21 cellular contexts compared by ENCODE assay signal in the genomic region with DNA sequence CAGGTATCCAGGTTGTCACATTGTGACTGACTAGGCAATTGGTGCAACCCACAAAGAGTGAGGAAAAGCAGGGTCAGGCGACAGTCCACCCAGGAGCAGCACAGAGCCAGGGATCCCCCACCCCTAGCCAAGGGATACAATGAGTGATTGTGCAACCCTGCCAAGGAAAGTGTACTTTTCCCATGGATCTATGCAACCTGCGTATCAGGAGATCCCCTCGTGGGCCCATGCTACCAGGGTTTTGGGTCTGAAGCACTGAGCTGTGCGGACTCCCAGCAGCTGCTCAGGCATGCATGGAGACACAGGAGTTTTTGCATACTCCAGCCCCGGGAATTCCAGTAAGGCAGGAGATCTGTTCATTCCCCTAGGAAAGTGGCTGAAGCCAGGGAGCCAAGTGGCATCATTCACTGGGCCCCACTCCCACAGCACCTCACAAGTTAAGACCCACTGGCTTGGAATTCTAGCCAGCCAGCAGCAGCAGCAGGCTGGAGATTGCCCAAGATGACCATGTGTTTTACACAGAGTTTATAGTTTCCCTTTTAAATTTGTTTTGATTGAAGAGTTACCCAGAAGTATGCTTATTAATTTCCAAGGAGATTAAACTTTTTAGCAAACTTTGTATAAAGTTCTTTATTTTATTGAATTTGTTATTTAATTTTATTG.
DNase-seq lines count a peak whose midpoint lies in the region; ATAC-seq, FAIRE-seq and TF ChIP-seq lines count a peak whose summit lies in the region.
"Had no signal": no experiment of that assay in that cellular context is flagged by ENCODE, and none has a peak within 500 bp of the region (broad histone marks: within the 10 kb centered on the region; RNA-seq: fewer than 3 reads in every experiment).

No MANE protein-coding gene starts in this region.

- no peak overlapping the region for H2AFZ ChIP-seq in HepG2 (ENCODE audit: low read length)

- in situ Hi-C loops in HepG2 (cut with HindIII; ENCODE audit: extremely low pct_ligation_motif_present, low pct_unique_long_range_greater_than_20kb): no loop called here

- H3K4me1 ChIP-seq in HepG2 (ENCODE audit: insufficient read depth, low read length) (peaks cover 23% of the 10 kb centered on the region), right lobe of liver (no peaks in the 10 kb centered on the region), endodermal cell (ENCODE audit: control insufficient read depth, insufficient read depth, low read length) (no peaks in the 10 kb centered on the region), uterus (no peaks in the 10 kb centered on the region)
- H3K4me1 ChIP-seq: upper lobe of left lung had no signal

- CTCF ChIA-PET in HepG2 (lab: Yijun Ruan, JAX; ENCODE audit: low intra/inter-chr PET ratio, low total read pairs): no interaction called here

- H3K9me3 ChIP-seq in HepG2 (ENCODE audit: low read length) (no peaks in the 10 kb centered on the region), right lobe of liver (no peaks in the 10 kb centered on the region), endodermal cell (ENCODE audit: control insufficient read depth, low read length) (no peaks in the 10 kb centered on the region), uterus (no peaks in the 10 kb centered on the region)
- H3K9me3 ChIP-seq: upper lobe of left lung had no signal

- no peak overlapping the region for H3K27ac Mint-ChIP-seq in endodermal cell
- H3K27ac Mint-ChIP-seq: activated CD8-positive, alpha-beta T cell treated with anti-CD3 and anti-CD28 coated beads, Interleukin-2, amount 10 ng/mL, durations not matched to agents 7 days and 5 days; activated naive CD8-positive, alpha-beta T cell treated with anti-CD3 and anti-CD28 coated beads for 36 hours; CD4-positive, CD25-positive, alpha-beta regulatory T cell; stimulated activated naive CD8-positive, alpha-beta T cell treated with anti-CD3 and anti-CD28 coated beads, Interleukin-15, Interleukin-2, amounts not matched to agents 100 ng/mL and 50 ng/mL, for 24 hours; T-cell had no signal

- H3K4me3 ChIP-seq in HepG2 (replicated peaks in 1 of 3; ENCODE audit: insufficient read depth in 1 of 3, low read depth in 2 of 3, low read length in 3 of 3): peak overlapping the region in 1 of 3 experiments; percentile 2; a peak in 1 of 6 replicates
- no peak overlapping the region for H3K4me3 ChIP-seq in right lobe of liver
- no peak overlapping the region for H3K4me3 ChIP-seq in endodermal cell (ENCODE audit: low read length)
- H3K4me3 ChIP-seq in uterus: no peak overlapping the region
- H3K4me3 ChIP-seq: upper lobe of left lung had no signal

- no peaks in the 10 kb centered on the region for H3K36me3 Mint-ChIP-seq in endodermal cell (ENCODE audit: low read depth)

- TF ChIP-seq EP300 in HepG2 (IDR thresholded peaks at IDR 0.05; ENCODE audit: low read depth in 2 of 2, low read length in 2 of 2) (no peak), HepG2 (CRISPR knock-in tag; IDR thresholded peaks at IDR 0.05; ENCODE audit: borderline replicate concordance) (no peak)

- POLR2A ChIA-PET in HepG2 (lab: Yijun Ruan, JAX): no interaction called here

- H3K4me1 Mint-ChIP-seq in endodermal cell: peaks cover 11% of the 10 kb centered on the region

- no peaks in the 10 kb centered on the region for H4K20me1 ChIP-seq in HepG2 (ENCODE audit: insufficient read depth, low read length)

- intact Hi-C loops in HepG2 (cut with micrococcal nuclease; ENCODE audit: unreplicated experiment) (loop anchor here (2.0 kb wide), 1 partner anchor 28 kb away; a partner anchor contains a TSS), right lobe of liver (cut with DNase I) (no loop called here), uterus (cut with DNase I; ENCODE audit: low total_unique reads) (no loop called here)

- FAIRE-seq in HepG2 (lab: Jason Lieb, UNC): peak; percentile 52
- FAIRE-seq: keratinocyte had no signal

- TF ChIP-seq RAD21 in HepG2 (CRISPR knock-in tag; IDR thresholded peaks at IDR 0.05): no peak

- H3K27me3 ChIP-seq in HepG2 (ENCODE audit: control insufficient read depth in 1 of 2, insufficient read depth in 2 of 2, low read length in 2 of 2) (no peaks in the 10 kb centered on the region), right lobe of liver (no peaks in the 10 kb centered on the region), endodermal cell (ENCODE audit: control insufficient read depth, insufficient read depth, low read length, poor library complexity, severe bottlenecking) (no peaks in the 10 kb centered on the region), uterus (no peaks in the 10 kb centered on the region)
- H3K27me3 ChIP-seq: brain microvascular endothelial cell, upper lobe of left lung had no signal

- H3K9me3 Mint-ChIP-seq in endodermal cell: no peaks in the 10 kb centered on the region
- H3K9me3 Mint-ChIP-seq: activated naive CD8-positive, alpha-beta T cell treated with anti-CD3 and anti-CD28 coated beads for 36 hours; activated T-cell treated with anti-CD3 and anti-CD28 coated beads, Interleukin-2, amount 50 U/mL, for 4 hours; stimulated activated naive CD8-positive, alpha-beta T cell treated with anti-CD3 and anti-CD28 coated beads, Interleukin-15, Interleukin-2, amounts not matched to agents 100 ng/mL and 50 ng/mL, for 24 hours had no signal

- H3K27ac ChIP-seq in HepG2 (ENCODE audit: extremely low read length, insufficient read depth, low read length): peak overlapping the region; percentile 45
- no peak overlapping the region for H3K27ac ChIP-seq in right lobe of liver
- H3K27ac ChIP-seq in endodermal cell (ENCODE audit: low read depth, low read length): no peak overlapping the region
- H3K27ac ChIP-seq in uterus: peak overlapping the region; percentile 68 to 78
- H3K27ac ChIP-seq: brain microvascular endothelial cell, upper lobe of left lung had no signal

- no peaks in the 10 kb centered on the region for H3K79me2 ChIP-seq in HepG2 (ENCODE audit: insufficient read depth, low read length)

- no peak overlapping the region for H3K4me3 Mint-ChIP-seq in endodermal cell
- H3K4me3 Mint-ChIP-seq: activated CD8-positive, alpha-beta T cell treated with anti-CD3 and anti-CD28 coated beads, Interleukin-2, amount 10 ng/mL, durations not matched to agents 7 days and 5 days; activated naive CD8-positive, alpha-beta T cell treated with anti-CD3 and anti-CD28 coated beads for 36 hours; activated T-cell treated with anti-CD3 and anti-CD28 coated beads, Interleukin-2, amount 50 U/mL, for 4 hours; CD4-positive, CD25-positive, alpha-beta regulatory T cell; stimulated activated naive CD8-positive, alpha-beta T cell treated with anti-CD3 and anti-CD28 coated beads, Interleukin-15, Interleukin-2, amounts not matched to agents 100 ng/mL and 50 ng/mL, for 24 hours; T-cell had no signal

- DNase-seq in HepG2 (ENCODE audit: low spot score) (peak; percentile 53), right lobe of liver (no peak), endodermal cell (peak; percentile 61), kidney glomerular epithelial cell (lab: John Stamatoyannopoulos, UW) (peak; percentile 22), uterus (peak in 1 of 2 donors; percentile 20), A172 (ENCODE audit: low spot score) (no peak), SW 1271 (lab: John Stamatoyannopoulos, UW) (no peak)
- no peak for DNase-seq in activated CD4-positive, alpha-beta T cell treated with anti-CD3 and anti-CD28 coated beads, Interleukin-2, amount 50 U/mL, for 4 hours
- DNase-seq: activated CD8-positive, alpha-beta T cell treated with anti-CD3 and anti-CD28 coated beads, Interleukin-2, amount 10 ng/mL, durations not matched to agents 7 days and 5 days; activated naive CD8-positive, alpha-beta T cell treated with anti-CD3 and anti-CD28 coated beads for 36 hours; activated T-cell treated with anti-CD3 and anti-CD28 coated beads, Interleukin-2, amount 50 U/mL, for 4 hours; brain microvascular endothelial cell; CD4-positive, CD25-positive, alpha-beta regulatory T cell; DMS53; erythroblast; NCI-H2081; NCI-H524; T-cell; upper lobe of left lung had no signal

- no peak for TF ChIP-seq CTCF in HepG2 (CRISPR knock-in tag; IDR thresholded peaks at IDR 0.05)
- no peak for TF ChIP-seq CTCF in right lobe of liver (IDR thresholded peaks at IDR 0.05)
- no peak for TF ChIP-seq CTCF in endodermal cell (conservative IDR thresholded peaks at IDR 0.05)
- no peak for TF ChIP-seq CTCF in uterus (IDR thresholded peaks at IDR 0.05)

- peak overlapping the region; percentile 22; the same call in 1 of the 2 replicates for H3K4me2 ChIP-seq in HepG2 (ENCODE audit: low read depth, low read length)

- no TSS peak for BruUV-seq in HepG2 (replicated peaks; lab: Mats Ljungman, UMichigan)

- no peaks in the 10 kb centered on the region for H3K27me3 Mint-ChIP-seq in endodermal cell (ENCODE audit: insufficient read depth)
- H3K27me3 Mint-ChIP-seq: activated naive CD8-positive, alpha-beta T cell treated with anti-CD3 and anti-CD28 coated beads for 36 hours; CD4-positive, CD25-positive, alpha-beta regulatory T cell; stimulated activated naive CD8-positive, alpha-beta T cell treated with anti-CD3 and anti-CD28 coated beads, Interleukin-15, Interleukin-2, amounts not matched to agents 100 ng/mL and 50 ng/mL, for 24 hours; T-cell had no signal

- H3K9ac ChIP-seq in HepG2 (ENCODE audit: insufficient read depth, low read depth, low read length) (no peak overlapping the region), endodermal cell (ENCODE audit: extremely low read depth, low read length, poor library complexity, severe bottlenecking) (no peak overlapping the region)

- TF ChIP-seq POLR2A in HepG2 (IDR thresholded peaks at IDR 0.05; ENCODE audit: insufficient read depth in 1 of 2, low read depth in 2 of 2, low read length in 2 of 2): no peak
- no peak for TF ChIP-seq POLR2A in right lobe of liver (IDR thresholded peaks at IDR 0.05)
- no peak for TF ChIP-seq POLR2A in uterus (IDR thresholded peaks at IDR 0.05)

- no peaks in the 10 kb centered on the region; a peak in 1 of 5 replicates for H3K36me3 ChIP-seq in HepG2 (replicated peaks in 1 of 2; ENCODE audit: control insufficient read depth in 1 of 2, insufficient read depth in 2 of 2, low read length in 2 of 2)
- no peaks in the 10 kb centered on the region for H3K36me3 ChIP-seq in right lobe of liver
- H3K36me3 ChIP-seq in endodermal cell (ENCODE audit: control insufficient read depth, insufficient read depth, low read length): no peaks in the 10 kb centered on the region
- no peaks in the 10 kb centered on the region for H3K36me3 ChIP-seq in uterus
- H3K36me3 ChIP-seq: brain microvascular endothelial cell, upper lobe of left lung had no signal

- WGBS in HepG2 (ENCODE audit: low lambda C conversion rate): 33% methylated on average over 1 of the region's 5 CpGs
- 83% methylated on average over 1 of the region's 5 CpGs for WGBS in right lobe of liver (ENCODE audit: insufficient coverage, low coverage, low lambda C conversion rate, missing lambda C conversion rate)
- WGBS in endodermal cell (ENCODE audit: insufficient coverage in 1 of 2, insufficient read length in 1 of 2), 2 experiments: 80 to 84% methylated on average over 4 to 5 of the region's 5 CpGs

- ATAC-seq in HepG2: peak; percentile 80
- ATAC-seq in right lobe of liver: no peak
- ATAC-seq: activated CD8-positive, alpha-beta T cell treated with anti-CD3 and anti-CD28 coated beads, Interleukin-2, amount 10 ng/mL, durations not matched to agents 7 days and 5 days; activated T-cell treated with anti-CD3 and anti-CD28 coated beads, Interleukin-2, amount 50 U/mL, for 4 hours; T-cell had no signal

TF ChIP-seq in HepG2, 621 proteins besides CTCF, POLR2A, EP300 and RAD21 (continues in another document):
- TF ChIP-seq HOXA3 (CRISPR knock-in tag; IDR thresholded peaks at IDR 0.05) (no peak), CEBPB (IDR thresholded peaks at IDR 0.05; ENCODE audit: borderline replicate concordance, low read depth, low read length) (peak; percentile 94)

Comparison
In these comparisons a context has a peak if more than half of its experiments do, and no peak if none do; other contexts are left out.
1. DNase-seq: peak in HepG2 (single experiment), endodermal cell (single experiment) and kidney glomerular epithelial cell (single experiment); none in right lobe of liver (0 of 3), A172 (single experiment), SW 1271 (0 of 2) and activated CD4-positive, alpha-beta T cell treated with anti-CD3 and anti-CD28 coated beads, Interleukin-2, amount 50 U/mL, for 4 hours (0 of 2).
2. H3K27ac ChIP-seq: peak in HepG2 (single experiment) and uterus (2 of 2); none in right lobe of liver (0 of 3) and endodermal cell (single experiment).